In the genomic region with DNA sequence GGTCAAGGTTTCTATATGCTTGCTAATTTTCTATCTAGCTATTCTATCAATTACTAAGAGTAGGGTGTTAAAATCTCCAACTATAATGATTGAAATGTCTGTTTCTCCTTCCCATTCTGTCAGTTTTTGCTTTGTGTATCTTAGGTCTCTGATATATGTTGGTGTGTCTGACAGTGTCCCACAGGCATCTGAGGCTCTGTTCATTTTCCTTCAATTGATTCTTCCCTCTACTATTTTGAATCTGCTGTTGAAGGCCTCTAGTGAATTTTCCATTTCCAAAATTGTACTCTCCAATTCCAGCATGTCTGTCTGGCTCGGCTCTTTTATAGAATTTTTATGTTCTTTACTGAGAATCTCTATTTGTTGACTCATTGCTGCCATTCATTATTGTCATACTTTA, we compare ENCODE assay signal across 32 cellular contexts.
"Had no signal": no experiment of that assay in that cellular context is flagged by ENCODE, and none has a peak within 500 bp of the region (broad histone marks: within the 10 kb centered on the region; RNA-seq: fewer than 3 reads in every experiment).

No MANE protein-coding gene starts in this region.

- H3K27ac ChIP-seq: adrenal gland, body of pancreas, epithelial cell of prostate, esophagus squamous epithelium, gastroesophageal sphincter, heart right ventricle had no signal

- H3K4me3 ChIP-seq: adrenal gland, body of pancreas, esophagus squamous epithelium, gastroesophageal sphincter, heart right ventricle had no signal

- DNase-seq: activated CD4-positive, alpha-beta memory T cell treated with anti-CD3 and anti-CD28 coated beads for 36 hours; activated CD4-positive, alpha-beta T cell treated with anti-CD3 and anti-CD28 coated beads for 36 hours; activated CD4-positive, alpha-beta T cell treated with anti-CD3 and anti-CD28 coated beads, Interleukin-2, amount 10 ng/mL, durations not matched to agents 24 days and 14 days; activated CD4-positive, CD25-positive, alpha-beta regulatory T cell; activated CD4-positive, CD25-positive, alpha-beta regulatory T cell treated with anti-CD3 and anti-CD28 coated beads, Interleukin-2, amount 50 U/mL, for 72 hours; activated CD8-positive, alpha-beta memory T cell treated with anti-CD3 and anti-CD28 coated beads, Interleukin-2, amount 10 ng/mL, durations not matched to agents 7 days and 5 days; activated CD8-positive, alpha-beta memory T cell treated with anti-CD3 and anti-CD28 coated beads, Interleukin-2, amount 50 U/mL, for 4 hours; activated CD8-positive, alpha-beta T cell treated with anti-CD3 and anti-CD28 coated beads, Interleukin-2, amount 10 ng/mL, durations not matched to agents 7 days and 5 days; activated effector memory CD4-positive, alpha-beta T cell treated with anti-CD3 and anti-CD28 coated beads, Interleukin-2, amount 50 U/mL, for 16 hours; activated naive CD4-positive, alpha-beta T cell treated with anti-CD3 and anti-CD28 coated beads for 36 hours; activated naive CD8-positive, alpha-beta T cell treated with anti-CD3 and anti-CD28 coated beads for 36 hours; activated naive CD8-positive, alpha-beta T cell treated with anti-CD3 and anti-CD28 coated beads, Interleukin-2, amount 50 U/mL, for 24 hours; activated T-cell treated with anti-CD3 and anti-CD28 coated beads, Interleukin-2, amount 50 U/mL, for 1 hour; activated T-cell treated with anti-CD3 and anti-CD28 coated beads, Interleukin-2, amount 50 U/mL, for 48 hours; adrenal gland; amygdala; aorta; body of pancreas; caudate nucleus; cortex of kidney; dermis blood vessel endothelial cell; effector CD4-positive, alpha-beta T cell; effector memory CD8-positive, alpha-beta T cell; esophagus squamous epithelium; foreskin melanocyte; heart right ventricle; T-helper 2 cell had no signal

- H3K27me3 Mint-ChIP-seq: activated CD4-positive, alpha-beta memory T cell treated with anti-CD3 and anti-CD28 coated beads for 36 hours; activated CD4-positive, alpha-beta T cell treated with anti-CD3 and anti-CD28 coated beads for 36 hours; activated CD4-positive, alpha-beta T cell treated with anti-CD3 and anti-CD28 coated beads, Interleukin-2, amount 10 ng/mL, durations not matched to agents 24 days and 14 days; activated CD8-positive, alpha-beta memory T cell treated with anti-CD3 and anti-CD28 coated beads, Interleukin-2, amount 10 ng/mL, durations not matched to agents 7 days and 5 days; activated naive CD4-positive, alpha-beta T cell treated with anti-CD3 and anti-CD28 coated beads, Interleukin-2, amount 50 U/mL, for 24 hours; activated naive CD8-positive, alpha-beta T cell treated with anti-CD3 and anti-CD28 coated beads for 36 hours; activated naive CD8-positive, alpha-beta T cell treated with anti-CD3 and anti-CD28 coated beads, Interleukin-2, amount 50 U/mL, for 24 hours; effector memory CD8-positive, alpha-beta T cell had no signal

- H3K9me3 ChIP-seq: body of pancreas had no signal

- ATAC-seq: activated CD4-positive, alpha-beta T cell treated with anti-CD3 and anti-CD28 coated beads for 36 hours; activated CD8-positive, alpha-beta memory T cell treated with anti-CD3 and anti-CD28 coated beads, Interleukin-2, amount 10 ng/mL, durations not matched to agents 7 days and 5 days; activated CD8-positive, alpha-beta T cell treated with anti-CD3 and anti-CD28 coated beads, Interleukin-2, amount 10 ng/mL, durations not matched to agents 7 days and 5 days; activated naive CD8-positive, alpha-beta T cell treated with anti-CD3 and anti-CD28 coated beads, Interleukin-2, amount 50 U/mL, for 24 hours; body of pancreas; effector memory CD8-positive, alpha-beta T cell; gastroesophageal sphincter; heart right ventricle had no signal

- H3K27ac Mint-ChIP-seq: activated CD4-positive, alpha-beta memory T cell treated with anti-CD3 and anti-CD28 coated beads for 36 hours; activated CD4-positive, alpha-beta T cell treated with anti-CD3 and anti-CD28 coated beads for 36 hours; activated CD4-positive, alpha-beta T cell treated with anti-CD3 and anti-CD28 coated beads, Interleukin-2, amount 10 ng/mL, durations not matched to agents 24 days and 14 days; activated CD8-positive, alpha-beta memory T cell treated with anti-CD3 and anti-CD28 coated beads, Interleukin-2, amount 10 ng/mL, durations not matched to agents 7 days and 5 days; activated CD8-positive, alpha-beta T cell treated with anti-CD3 and anti-CD28 coated beads, Interleukin-2, amount 10 ng/mL, durations not matched to agents 7 days and 5 days; activated naive CD4-positive, alpha-beta T cell treated with anti-CD3 and anti-CD28 coated beads for 36 hours; activated naive CD4-positive, alpha-beta T cell treated with anti-CD3 and anti-CD28 coated beads, Interleukin-2, amount 50 U/mL, for 24 hours; activated naive CD8-positive, alpha-beta T cell treated with anti-CD3 and anti-CD28 coated beads for 36 hours; activated naive CD8-positive, alpha-beta T cell treated with anti-CD3 and anti-CD28 coated beads, Interleukin-2, amount 50 U/mL, for 24 hours; activated T-helper 1 cell treated with anti-CD3 and anti-CD28 coated beads, Interleukin-12 subunit alpha, Interleukin-12 subunit beta, Interleukin-2, Interleukin-4 antibody, amounts not matched to agents 30 ng/mL and 10 ng/mL and 1 ng/mL, durations not matched to agents 14 hours and 24 hours and 36 hours; activated T-helper 2 cell treated with anti-CD3 and anti-CD28 coated beads, Interferon-gamma antibody, Interleukin-2, Interleukin-4, amounts not matched to agents 10 μg/mL and 5 μg/mL and 100 μg/mL, durations not matched to agents 14 hours and 24 hours and 36 hours; effector memory CD8-positive, alpha-beta T cell had no signal

- H3K4me1 ChIP-seq: adrenal gland, esophagus squamous epithelium, gastroesophageal sphincter, heart right ventricle had no signal

- H3K27me3 ChIP-seq: adrenal gland, body of pancreas, esophagus squamous epithelium, gastroesophageal sphincter, heart right ventricle had no signal

- H3K4me1 Mint-ChIP-seq: activated CD4-positive, alpha-beta T cell treated with anti-CD3 and anti-CD28 coated beads for 36 hours; activated CD4-positive, alpha-beta T cell treated with anti-CD3 and anti-CD28 coated beads, Interleukin-2, amount 10 ng/mL, durations not matched to agents 24 days and 14 days; activated CD8-positive, alpha-beta memory T cell treated with anti-CD3 and anti-CD28 coated beads, Interleukin-2, amount 10 ng/mL, durations not matched to agents 7 days and 5 days; activated naive CD4-positive, alpha-beta T cell treated with anti-CD3 and anti-CD28 coated beads, Interleukin-2, amount 50 U/mL, for 24 hours; activated naive CD8-positive, alpha-beta T cell treated with anti-CD3 and anti-CD28 coated beads for 36 hours had no signal

- H3K4me3 Mint-ChIP-seq: activated CD4-positive, alpha-beta memory T cell treated with anti-CD3 and anti-CD28 coated beads for 36 hours; activated CD4-positive, alpha-beta T cell treated with anti-CD3 and anti-CD28 coated beads for 36 hours; activated CD4-positive, alpha-beta T cell treated with anti-CD3 and anti-CD28 coated beads, Interleukin-2, amount 10 ng/mL, durations not matched to agents 24 days and 14 days; activated CD8-positive, alpha-beta memory T cell treated with anti-CD3 and anti-CD28 coated beads, Interleukin-2, amount 10 ng/mL, durations not matched to agents 7 days and 5 days; activated CD8-positive, alpha-beta T cell treated with anti-CD3 and anti-CD28 coated beads, Interleukin-2, amount 10 ng/mL, durations not matched to agents 7 days and 5 days; activated naive CD4-positive, alpha-beta T cell treated with anti-CD3 and anti-CD28 coated beads for 36 hours; activated naive CD4-positive, alpha-beta T cell treated with anti-CD3 and anti-CD28 coated beads, Interleukin-2, amount 50 U/mL, for 24 hours; activated naive CD8-positive, alpha-beta T cell treated with anti-CD3 and anti-CD28 coated beads for 36 hours; activated naive CD8-positive, alpha-beta T cell treated with anti-CD3 and anti-CD28 coated beads, Interleukin-2, amount 50 U/mL, for 24 hours; activated T-helper 1 cell treated with anti-CD3 and anti-CD28 coated beads, Interleukin-12 subunit alpha, Interleukin-12 subunit beta, Interleukin-2, Interleukin-4 antibody, amounts not matched to agents 30 ng/mL and 10 ng/mL and 1 ng/mL, durations not matched to agents 14 hours and 24 hours and 36 hours; effector memory CD8-positive, alpha-beta T cell had no signal

- H3K36me3 ChIP-seq: adrenal gland had no signal
